Comparison of ENCODE assay signal across 13 cellular contexts in the genomic region with DNA sequence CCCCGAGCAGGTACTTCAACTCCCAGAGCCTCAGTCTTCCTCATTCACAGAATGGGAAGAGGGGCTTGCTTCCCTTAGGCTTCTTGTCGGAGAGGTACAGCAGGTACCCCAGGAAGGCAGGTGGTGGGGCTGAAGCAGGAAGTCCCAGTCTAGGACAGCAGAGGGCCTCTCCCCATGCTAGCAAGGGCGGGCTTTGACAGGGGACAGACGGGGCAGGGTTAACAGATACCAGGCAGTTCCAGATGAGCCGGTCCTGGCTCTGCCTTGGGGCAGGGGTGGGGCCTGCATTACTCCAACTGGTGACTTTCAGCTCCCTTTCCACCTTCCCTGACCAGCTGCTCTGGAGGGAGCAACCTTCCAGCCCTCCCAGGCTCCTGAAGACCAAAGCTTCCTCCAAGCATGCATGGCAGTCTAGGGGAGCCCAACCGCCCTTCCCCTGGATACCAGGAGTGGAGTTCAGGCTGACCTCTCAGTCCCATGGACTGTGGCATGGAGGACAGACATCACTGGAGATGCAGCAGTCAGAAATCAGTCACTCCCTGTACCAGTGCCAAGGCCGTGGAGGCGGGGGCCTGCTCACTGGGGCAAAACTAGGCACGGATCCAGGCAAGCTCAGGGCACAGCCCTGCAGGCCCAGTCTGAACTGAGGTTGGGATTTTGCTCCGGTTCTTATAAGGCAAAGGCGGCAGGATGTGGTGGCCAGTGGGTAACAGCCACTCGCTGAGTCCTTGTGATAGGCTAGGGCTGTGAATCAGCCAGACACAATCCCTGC.
DNase-seq lines count a peak whose midpoint lies in the region; ATAC-seq and TF ChIP-seq lines count a peak whose summit lies in the region.
"Had no signal": no experiment of that assay in that cellular context is flagged by ENCODE, and none has a peak within 500 bp of the region (broad histone marks: within the 10 kb centered on the region; RNA-seq: fewer than 3 reads in every experiment).

No MANE protein-coding gene starts in this region.

- DNase-seq in DND-41 (no peak), brain microvascular endothelial cell (no peak), left colon (no peak), SKM-1 (lab: John Stamatoyannopoulos, UW; ENCODE audit: unreplicated experiment) (no peak), NCI-H146 treated with DMSO at 0.1 percent for 48 hours (lab: John Stamatoyannopoulos, UW; ENCODE audit: unreplicated experiment) (no peak)
- DNase-seq: activated naive CD4-positive, alpha-beta T cell; CD8-positive, alpha-beta T cell; hippocampal formation; SHP77 had no signal

- H3K36me3 ChIP-seq in DND-41 (ENCODE audit: insufficient read depth, low read length) (no peaks in the 10 kb centered on the region), brain microvascular endothelial cell (replicated peaks) (peaks cover 4% of the 10 kb centered on the region)

- H3K27me3 ChIP-seq in DND-41 (ENCODE audit: insufficient read depth, low read length, poor library complexity) = peaks cover 5% of the 10 kb centered on the region
- H3K27me3 ChIP-seq in brain microvascular endothelial cell (replicated peaks) = no peaks in the 10 kb centered on the region
- H3K27me3 ChIP-seq: neutrophil had no signal

- intact Hi-C loops in left colon (cut with DNase I, micrococcal nuclease) = loop anchor here in 1 of 2 donors (10.0 kb wide), 1 partner anchor 161 kb away; no protein-coding TSS in a partner anchor

- H3K9me3 ChIP-seq in DND-41 (ENCODE audit: insufficient read depth, low read length, severe bottlenecking) = no peaks in the 10 kb centered on the region
- H3K9me3 ChIP-seq: neutrophil had no signal

- H3K79me2 ChIP-seq in DND-41 (ENCODE audit: insufficient read depth, low read length) = no peaks in the 10 kb centered on the region

- TF ChIP-seq CTCF in DND-41 (IDR thresholded peaks at IDR 0.05; ENCODE audit: borderline replicate concordance, extremely low read depth, low read length, poor library complexity, severe bottlenecking) (peak; percentile 20), brain microvascular endothelial cell (IDR thresholded peaks at IDR 0.05; ENCODE audit: low read depth, low read length, missing control alignments) (peak; percentile 23)

- H3K4me1 ChIP-seq in DND-41 (ENCODE audit: insufficient read depth, low read length) = no peaks in the 10 kb centered on the region

- H3K4me3 ChIP-seq in DND-41 (ENCODE audit: low read depth in 1 of 2, low read length in 2 of 2) = no peak overlapping the region
- H3K4me3 ChIP-seq in brain microvascular endothelial cell (ENCODE audit: low read depth, low read length) = no peak overlapping the region

- in situ Hi-C loops in brain microvascular endothelial cell (cut with HindIII; ENCODE audit: low pct_ligation_motif_present, low sequenced_read_pairs) = loop anchor here (25.0 kb wide), 1 partner anchor 321 kb away; no protein-coding TSS in a partner anchor

- no peak overlapping the region for H3K9ac ChIP-seq in DND-41 (ENCODE audit: low read depth, low read length)

- H3K4me2 ChIP-seq in DND-41 (ENCODE audit: insufficient read depth, low read length) = no peak overlapping the region

- H3K27ac ChIP-seq in DND-41 (ENCODE audit: low read length) = no peak overlapping the region
- no peak overlapping the region for H3K27ac ChIP-seq in brain microvascular endothelial cell
- H3K27ac ChIP-seq: neutrophil had no signal

- H2AFZ ChIP-seq in DND-41 (ENCODE audit: low read depth, low read length) = no peak overlapping the region

- H4K20me1 ChIP-seq in DND-41 (ENCODE audit: insufficient read depth, low read length) = peaks cover 5% of the 10 kb centered on the region

- no peak for TF ChIP-seq EP300 in Ishikawa (IDR thresholded peaks at IDR 0.05; ENCODE audit: borderline replicate concordance)

- peak; percentile 27; the same call in 1 of the 3 replicates for ATAC-seq in DND-41 (ENCODE audit: insufficient read depth, low read depth)
- peak; percentile 18 for ATAC-seq in left colon
- ATAC-seq in GM21515 (IDR thresholded peaks at IDR 0.05; ENCODE audit: unreplicated experiment) = no peak
- ATAC-seq in HG02623 (IDR thresholded peaks at IDR 0.05; ENCODE audit: unreplicated experiment) = no peak
- ATAC-seq: CD8-positive, alpha-beta T cell had no signal

- no peak for TF ChIP-seq RAD21 in Ishikawa (IDR thresholded peaks at IDR 0.05; ENCODE audit: low read depth)

TF ChIP-seq in Ishikawa, 13 proteins besides CTCF, POLR2A, EP300 and RAD21:
- TF ChIP-seq CREB1 (IDR thresholded peaks at IDR 0.05; ENCODE audit: low read depth) = no peak
- peak; percentile 44; the same call in 1 of the 2 replicates for TF ChIP-seq NFIC (IDR thresholded peaks at IDR 0.05)
- no peak for TF ChIP-seq REST (IDR thresholded peaks at IDR 0.05; ENCODE audit: low read depth)
- no peak for TF ChIP-seq YY1 (IDR thresholded peaks at IDR 0.05; ENCODE audit: low read depth)
- no peak for TF ChIP-seq TCF12 (IDR thresholded peaks at IDR 0.05; ENCODE audit: low read depth)
- TF ChIP-seq EGR1 (IDR thresholded peaks at IDR 0.05) = no peak
- TF ChIP-seq, protein P1, sequence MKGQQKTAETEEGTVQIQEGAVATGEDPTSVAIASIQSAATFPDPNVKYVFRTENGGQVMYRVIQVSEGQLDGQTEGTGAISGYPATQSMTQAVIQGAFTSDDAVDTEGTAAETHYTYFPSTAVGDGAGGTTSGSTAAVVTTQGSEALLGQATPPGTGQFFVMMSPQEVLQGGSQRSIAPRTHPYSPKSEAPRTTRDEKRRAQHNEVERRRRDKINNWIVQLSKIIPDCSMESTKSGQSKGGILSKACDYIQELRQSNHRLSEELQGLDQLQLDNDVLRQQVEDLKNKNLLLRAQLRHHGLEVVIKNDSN (IDR thresholded peaks at IDR 0.05) = no peak

Comparison
In these comparisons a context has a peak if more than half of its experiments do, and no peak if none do; other contexts are left out.
1. ATAC-seq: peak in DND-41 (single experiment) and left colon (single experiment); none in GM21515 (single experiment) and HG02623 (single experiment).